8 cellular contexts compared by ENCODE assay signal in the genomic region with DNA sequence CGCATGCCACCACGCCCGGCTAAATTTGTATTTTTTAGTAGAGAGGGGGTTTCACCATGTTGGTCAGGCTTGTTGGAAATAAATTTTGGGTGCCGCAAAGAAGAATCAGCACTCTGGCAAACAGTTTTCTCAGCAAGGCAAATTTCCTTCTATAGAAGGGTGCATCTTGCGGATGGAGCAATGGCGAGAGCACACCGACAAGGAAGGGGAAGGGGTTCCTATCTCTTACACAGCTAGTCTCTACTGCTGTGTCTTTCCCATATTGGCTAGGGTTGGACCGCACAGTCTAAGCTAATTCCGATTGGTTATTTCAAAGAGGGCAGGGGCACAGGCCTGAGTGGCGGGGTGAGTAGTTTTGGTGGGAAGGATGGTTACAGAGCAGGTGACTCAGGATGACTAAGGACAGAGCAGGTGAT. TPM values are rescaled to one million over a fixed set of nuclear protein-coding genes. Genes with fewer than 3 reads are reported as not detected.
DNase-seq lines count a peak whose midpoint lies in the region; ATAC-seq and TF ChIP-seq lines count a peak whose summit lies in the region.

No MANE protein-coding gene starts in this region.

- H3K4me3 ChIP-seq in adrenal gland = peak overlapping the region in 3 of 4 donors; percentile 30 to 86 (median 75)
- H3K4me3 ChIP-seq in lower lobe of right lung = peak overlapping the region; percentile 91
- H3K4me3 ChIP-seq in uterus = peak overlapping the region; percentile 59 to 91

- peaks cover 22 to 50% of the 10 kb centered on the region in 2 donors for H3K4me1 ChIP-seq in adrenal gland (replicated peaks in 1 of 2)
- H3K4me1 ChIP-seq in lower lobe of right lung = peaks cover 33% of the 10 kb centered on the region
- peaks cover 0 to 15% of the 10 kb centered on the region in 2 donors for H3K4me1 ChIP-seq in uterus

- DNase-seq in stimulated activated CD4-positive, alpha-beta T cell treated with anti-CD3 and anti-CD28 coated beads, Interleukin-1b, Interleukin-23, amount 100 ng/mL, for 48 hours = peak; percentile 60
- DNase-seq in stimulated activated CD4-positive, alpha-beta T cell treated with anti-CD3 and anti-CD28 coated beads, Interleukin-4, amount 100 ng/mL, for 4 hours = no peak
- DNase-seq in adrenal gland = no peak
- peak; percentile 10 for DNase-seq in lower lobe of right lung
- no peak for DNase-seq in uterus
- no peak for DNase-seq in iPS-NIHi7 (ENCODE audit: extremely low spot score)

- 63 to 69% (median 67%) methylated on average over 10 of the region's 10 CpGs for WGBS in adrenal gland, 4 donors

- H3K27ac ChIP-seq in adrenal gland (peak overlapping the region in 1 of 5 donors; percentile 83), lower lobe of right lung (peak overlapping the region; percentile 97), uterus (peak overlapping the region in 1 of 2 donors; percentile 87)

- TF ChIP-seq CTCF in adrenal gland (IDR thresholded peaks at IDR 0.05) (no peak), lower lobe of right lung (IDR thresholded peaks at IDR 0.05) (no peak), uterus (IDR thresholded peaks at IDR 0.05) (no peak)

- intact Hi-C loops in adrenal gland (cut with DNase I) (loop anchor here in 1 of 2 donors (5.0 kb wide), 1 partner anchor 116 kb away; no protein-coding TSS in a partner anchor), lower lobe of right lung (cut with DNase I) (no loop called here), uterus (cut with DNase I; ENCODE audit: low total_unique reads) (no loop called here)

- H3K27me3 ChIP-seq in adrenal gland (no peaks in the 10 kb centered on the region), lower lobe of right lung (ENCODE audit: low read depth) (no peaks in the 10 kb centered on the region), uterus (no peaks in the 10 kb centered on the region)

- TF ChIP-seq POLR2A in adrenal gland (IDR thresholded peaks at IDR 0.05) (no peak), uterus (IDR thresholded peaks at IDR 0.05) (no peak)

- ATAC-seq in lower lobe of right lung = no peak
- no peak for ATAC-seq in GM19023 (IDR thresholded peaks at IDR 0.05; ENCODE audit: unreplicated experiment)
- no peak for ATAC-seq in GM18868 (IDR thresholded peaks at IDR 0.05; ENCODE audit: unreplicated experiment)

- H3K9me3 ChIP-seq in adrenal gland (replicated peaks in 1 of 3) (no peaks in the 10 kb centered on the region), lower lobe of right lung (no peaks in the 10 kb centered on the region), uterus (no peaks in the 10 kb centered on the region)

- H3K36me3 ChIP-seq in adrenal gland (replicated peaks in 1 of 2) (no peaks in the 10 kb centered on the region), lower lobe of right lung (peaks cover 11% of the 10 kb centered on the region), uterus (no peaks in the 10 kb centered on the region)

RNA-seq across cellular contexts. Expression of gene GTF3C5, which starts 0.7 kb away (rescaled TPM):
- total RNA-seq in adrenal gland (10 to 100 TPM; 43.9 to 84.5 (median 57.4) TPM), lower lobe of right lung (44.8 TPM), uterus (10 to 100 TPM; 26.6 to 52.8 (median 37.1) TPM)
- polyA plus RNA-seq in adrenal gland = 100 to 1,000 TPM in 1 of 3 donors, 10 to 100 TPM in 2; 51.2 to 139 (median 99.5) TPM

RNA-seq across cellular contexts. Expression of gene CEL, which starts 30.3 kb away (rescaled TPM):
- total RNA-seq in adrenal gland (1 to 10 TPM in 5 of 8 donors, under 1 TPM in 2, not detected in 1; 0.28 to 6.1 (median 1.6) TPM), lower lobe of right lung (1.4 TPM), uterus (1 to 10 TPM in 1 of 4 donors, under 1 TPM in 2, not detected in 1; 0.26 to 1.4 (median 0.62) TPM)
- polyA plus RNA-seq in adrenal gland = 1 to 10 TPM in 2 of 3 donors, under 1 TPM in 1; 0.27 to 2.7 (median 2.4) TPM

RNA-seq across cellular contexts. Expression of gene GFI1B, which starts 53.0 kb away (rescaled TPM):
- total RNA-seq in adrenal gland (under 1 TPM in 2 of 8 donors, not detected in 6; 0.14 to 0.46 TPM), lower lobe of right lung (1.1 TPM), uterus (under 1 TPM in 1 of 4 donors, not detected in 3; 0.14 TPM)
- under 1 TPM in 1 of 3 donors, not detected in 2; 0.03 TPM for polyA plus RNA-seq in adrenal gland

Comparison
In these comparisons a context has a peak if more than half of its experiments do, and no peak if none do; other contexts are left out.
1. DNase-seq: peak in stimulated activated CD4-positive, alpha-beta T cell treated with anti-CD3 and anti-CD28 coated beads, Interleukin-1b, Interleukin-23, amount 100 ng/mL, for 48 hours (single experiment) and lower lobe of right lung (single experiment); none in stimulated activated CD4-positive, alpha-beta T cell treated with anti-CD3 and anti-CD28 coated beads, Interleukin-4, amount 100 ng/mL, for 4 hours (0 of 2), adrenal gland (0 of 7), uterus (0 of 2) and iPS-NIHi7 (single experiment).
2. Peak in every context shown above with its lines, with median percentiles within 50 percentile points of each other: H3K4me3 ChIP-seq.